13 cellular contexts compared by ENCODE assay signal in genomic region chr5:20601678-20602100, GRCh38.
DNase-seq lines count a peak whose midpoint lies in the region; ATAC-seq, FAIRE-seq and TF ChIP-seq lines count a peak whose summit lies in the region.
"Had no signal": no experiment of that assay in that cellular context is flagged by ENCODE, and none has a peak within 500 bp of the region (broad histone marks: within the 10 kb centered on the region; RNA-seq: fewer than 3 reads in every experiment).

No MANE protein-coding gene starts in this region.

- no peak overlapping the region for H3K9ac ChIP-seq in mammary epithelial cell (ENCODE audit: insufficient read depth, low read length)
- H3K9ac ChIP-seq: parathyroid adenoma had no signal

- no peak for ATAC-seq in HG03280 (IDR thresholded peaks at IDR 0.05; ENCODE audit: unreplicated experiment)
- ATAC-seq: left lung, T-helper 17 cell had no signal

- no peak for TF ChIP-seq POLR2A in H54 (IDR thresholded peaks at IDR 0.05; ENCODE audit: low read depth, low read length)
- no peak for TF ChIP-seq POLR2A in esophagus muscularis mucosa (IDR thresholded peaks at IDR 0.05; ENCODE audit: low read depth)

- H3K27ac ChIP-seq in mammary epithelial cell (ENCODE audit: insufficient read depth, low read depth, low read length), result no peak overlapping the region
- no peak overlapping the region for H3K27ac ChIP-seq in esophagus muscularis mucosa (replicated peaks in 1 of 4)
- H3K27ac ChIP-seq: left lung, parathyroid adenoma had no signal

- peak; percentile 3 for DNase-seq in H54 (ENCODE audit: insufficient read length, low spot score)
- peak; percentile 95 for DNase-seq in NCI-H69 (lab: John Stamatoyannopoulos, UW)
- DNase-seq in mammary epithelial cell, result peak; percentile 61
- no peak for DNase-seq in progenitor cell of endocrine pancreas (ENCODE audit: low spot score, unreplicated experiment)
- DNase-seq in esophagus muscularis mucosa (ENCODE audit: extremely low spot score), result no peak
- DNase-seq in posterior vena cava (ENCODE audit: low spot score), result no peak
- DNase-seq: IMR-90; left lung; NCI-H510A; stimulated activated CD4-positive, alpha-beta T cell treated with anti-CD3 and anti-CD28 coated beads, Interleukin-4, amount 100 ng/mL, for 4 hours; T-helper 17 cell had no signal

- FAIRE-seq in H54 (lab: Jason Lieb, UNC), result peak; percentile 89

- H3K4me3 ChIP-seq in mammary epithelial cell (replicated peaks in 1 of 3; ENCODE audit: insufficient read depth in 1 of 3, low read depth in 2 of 3, low read length in 3 of 3), result no peak overlapping the region
- H3K4me3 ChIP-seq in esophagus muscularis mucosa, result no peak overlapping the region
- H3K4me3 ChIP-seq: left lung had no signal

- CTCF ChIA-PET in mammary epithelial cell (lab: Charles Lee; ENCODE audit: low non-redundant PET), result no interaction called here

- TF ChIP-seq EP300 in esophagus muscularis mucosa (IDR thresholded peaks at IDR 0.05), result no peak

- peak overlapping the region; percentile 70 for H2AFZ ChIP-seq in mammary epithelial cell (ENCODE audit: low read depth, low read length)
- H2AFZ ChIP-seq: parathyroid adenoma had no signal

- peaks cover 3% of the 10 kb centered on the region for H3K36me3 Mint-ChIP-seq in progenitor cell of endocrine pancreas (ENCODE audit: insufficient read depth)

- no peaks in the 10 kb centered on the region for H3K4me1 Mint-ChIP-seq in progenitor cell of endocrine pancreas (ENCODE audit: low read depth)
- H3K4me1 Mint-ChIP-seq: T-helper 17 cell had no signal

- H3K9me3 Mint-ChIP-seq in progenitor cell of endocrine pancreas (ENCODE audit: low read depth), result peaks cover 7% of the 10 kb centered on the region

- H3K9me3 ChIP-seq in mammary epithelial cell (replicated peaks; ENCODE audit: insufficient read depth, low read length) (no peaks in the 10 kb centered on the region), esophagus muscularis mucosa (peaks cover 0 to 13% (median 0%) of the 10 kb centered on the region in 4 donors)

- H3K27ac Mint-ChIP-seq in progenitor cell of endocrine pancreas, result no peak overlapping the region
- H3K27ac Mint-ChIP-seq: T-helper 17 cell had no signal

- H3K27me3 Mint-ChIP-seq in progenitor cell of endocrine pancreas, result peaks cover 5% of the 10 kb centered on the region
- H3K27me3 Mint-ChIP-seq: T-helper 17 cell had no signal

- no peaks in the 10 kb centered on the region for H3K36me3 ChIP-seq in mammary epithelial cell (ENCODE audit: insufficient read depth, low read length)
- H3K36me3 ChIP-seq in esophagus muscularis mucosa, result no peaks in the 10 kb centered on the region
- H3K36me3 ChIP-seq: left lung had no signal

- dilution Hi-C loops in mammary epithelial cell (cut with HindIII; ENCODE audit: low sequenced_read_pairs), result no loop called here

- peaks cover 7% of the 10 kb centered on the region for H3K4me1 ChIP-seq in mammary epithelial cell (ENCODE audit: insufficient read depth, low read length)
- H3K4me1 ChIP-seq in esophagus muscularis mucosa, result no peaks in the 10 kb centered on the region
- H3K4me1 ChIP-seq: left lung, parathyroid adenoma had no signal

- BruUV-seq in mammary epithelial cell (replicated peaks; lab: Mats Ljungman, UMichigan), result no TSS peak

- H3K79me2 ChIP-seq in mammary epithelial cell (ENCODE audit: insufficient read depth, low read length), result no peaks in the 10 kb centered on the region
- H3K79me2 ChIP-seq: parathyroid adenoma had no signal

- H3K4me2 ChIP-seq in mammary epithelial cell (ENCODE audit: insufficient read depth, low read depth, low read length), result no peak overlapping the region

- intact Hi-C loops in mammary epithelial cell (cut with micrococcal nuclease) (no loop called here), esophagus muscularis mucosa (cut with DNase I) (no loop called here), posterior vena cava (cut with DNase I) (no loop called here)

- no peak overlapping the region for H3K4me3 Mint-ChIP-seq in progenitor cell of endocrine pancreas (ENCODE audit: low read depth)
- H3K4me3 Mint-ChIP-seq: T-helper 17 cell had no signal

- in situ Hi-C loops in mammary epithelial cell (cut with MboI; ENCODE audit: low sequenced_read_pairs in 2 of 2), result no loop called here

- TF ChIP-seq CTCF in mammary epithelial cell (conservative IDR thresholded peaks at IDR 0.05 in 1 of 2, IDR thresholded peaks at IDR 0.05 in 1 of 2; ENCODE audit: extremely low read depth in 1 of 2, insufficient read depth in 1 of 2, low read depth in 1 of 2, low read length in 2 of 2) (no peak), progenitor cell of endocrine pancreas (IDR thresholded peaks at IDR 0.05; ENCODE audit: unreplicated experiment) (peak; percentile 13), esophagus muscularis mucosa (IDR thresholded peaks at IDR 0.05) (no peak)

- 54% methylated on average over 4 of the region's 4 CpGs for WGBS in mammary epithelial cell (ENCODE audit: low coverage, missing lambda C conversion rate)
- WGBS in esophagus muscularis mucosa, result 54% methylated on average over 4 of the region's 4 CpGs

- H3K27me3 ChIP-seq in mammary epithelial cell (ENCODE audit: insufficient read depth, low read length) (no peaks in the 10 kb centered on the region), esophagus muscularis mucosa (no peaks in the 10 kb centered on the region)
- H3K27me3 ChIP-seq: left lung had no signal

- H4K20me1 ChIP-seq in mammary epithelial cell (ENCODE audit: insufficient read depth, low read length), result no peaks in the 10 kb centered on the region

Comparison
In these comparisons a context has a peak if more than half of its experiments do, and no peak if none do; other contexts are left out.
1. DNase-seq: peak in H54 (single experiment), NCI-H69 (single experiment) and mammary epithelial cell (single experiment); none in progenitor cell of endocrine pancreas (single experiment), esophagus muscularis mucosa (single experiment) and posterior vena cava (single experiment).